ENCODE assay signal across 1 cellular context in the genomic region with DNA sequence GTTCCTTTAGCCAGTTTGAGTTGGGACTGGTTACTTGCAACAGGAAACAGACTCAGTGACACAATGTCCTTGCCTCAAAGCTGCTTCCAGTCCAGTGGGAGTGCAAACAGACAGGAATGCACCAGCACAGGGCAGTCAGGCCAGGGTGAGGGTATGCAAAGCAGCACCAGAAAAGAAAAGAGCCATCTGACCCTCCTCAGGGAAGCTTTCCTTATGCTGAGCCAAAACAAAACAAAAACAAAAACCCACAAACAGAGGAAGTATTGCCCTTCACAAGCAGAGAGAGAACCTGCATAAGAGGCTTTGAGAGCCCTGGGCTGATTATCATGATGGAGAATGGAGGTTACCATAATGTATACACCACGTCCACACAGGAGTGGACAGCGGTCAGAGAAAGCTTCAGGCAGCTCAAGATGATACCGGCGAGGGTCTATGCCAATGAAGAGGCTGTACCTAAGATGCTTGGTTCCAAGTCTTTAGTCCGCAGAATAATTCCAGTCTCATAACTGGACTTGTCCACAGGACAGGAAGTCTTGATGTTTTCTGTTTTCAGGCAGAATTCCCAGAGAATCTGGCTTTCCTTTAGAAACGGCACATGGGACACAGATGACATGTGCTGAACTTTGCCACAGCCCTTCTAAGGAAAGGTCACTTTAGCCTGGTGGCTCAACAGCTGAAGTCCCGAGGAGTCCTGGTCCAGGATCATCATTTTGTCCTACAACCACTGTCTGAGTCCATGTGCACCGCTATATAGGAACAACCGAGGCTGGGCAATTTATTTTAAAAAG.
TF ChIP-seq lines count a peak whose summit lies in the region.

No MANE protein-coding gene starts in this region.

TF ChIP-seq in SK-N-SH, 30 proteins besides CTCF, POLR2A, EP300 and RAD21 (continued from another document):
- TF ChIP-seq, protein P1, sequence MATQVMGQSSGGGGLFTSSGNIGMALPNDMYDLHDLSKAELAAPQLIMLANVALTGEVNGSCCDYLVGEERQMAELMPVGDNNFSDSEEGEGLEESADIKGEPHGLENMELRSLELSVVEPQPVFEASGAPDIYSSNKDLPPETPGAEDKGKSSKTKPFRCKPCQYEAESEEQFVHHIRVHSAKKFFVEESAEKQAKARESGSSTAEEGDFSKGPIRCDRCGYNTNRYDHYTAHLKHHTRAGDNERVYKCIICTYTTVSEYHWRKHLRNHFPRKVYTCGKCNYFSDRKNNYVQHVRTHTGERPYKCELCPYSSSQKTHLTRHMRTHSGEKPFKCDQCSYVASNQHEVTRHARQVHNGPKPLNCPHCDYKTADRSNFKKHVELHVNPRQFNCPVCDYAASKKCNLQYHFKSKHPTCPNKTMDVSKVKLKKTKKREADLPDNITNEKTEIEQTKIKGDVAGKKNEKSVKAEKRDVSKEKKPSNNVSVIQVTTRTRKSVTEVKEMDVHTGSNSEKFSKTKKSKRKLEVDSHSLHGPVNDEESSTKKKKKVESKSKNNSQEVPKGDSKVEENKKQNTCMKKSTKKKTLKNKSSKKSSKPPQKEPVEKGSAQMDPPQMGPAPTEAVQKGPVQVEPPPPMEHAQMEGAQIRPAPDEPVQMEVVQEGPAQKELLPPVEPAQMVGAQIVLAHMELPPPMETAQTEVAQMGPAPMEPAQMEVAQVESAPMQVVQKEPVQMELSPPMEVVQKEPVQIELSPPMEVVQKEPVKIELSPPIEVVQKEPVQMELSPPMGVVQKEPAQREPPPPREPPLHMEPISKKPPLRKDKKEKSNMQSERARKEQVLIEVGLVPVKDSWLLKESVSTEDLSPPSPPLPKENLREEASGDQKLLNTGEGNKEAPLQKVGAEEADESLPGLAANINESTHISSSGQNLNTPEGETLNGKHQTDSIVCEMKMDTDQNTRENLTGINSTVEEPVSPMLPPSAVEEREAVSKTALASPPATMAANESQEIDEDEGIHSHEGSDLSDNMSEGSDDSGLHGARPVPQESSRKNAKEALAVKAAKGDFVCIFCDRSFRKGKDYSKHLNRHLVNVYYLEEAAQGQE (IDR thresholded peaks at IDR 0.05; ENCODE audit: low read depth, low read length), result no peak
- TF ChIP-seq USF2 (IDR thresholded peaks at IDR 0.05; ENCODE audit: borderline replicate concordance, low read depth, low read length) (no peak), JUND (IDR thresholded peaks at IDR 0.05) (no peak), FOXM1 (IDR thresholded peaks at IDR 0.05; ENCODE audit: low read depth) (no peak), POLR2AphosphoS5 (IDR thresholded peaks at IDR 0.05; ENCODE audit: low read depth, low read length) (no peak), GABPA (IDR thresholded peaks at IDR 0.05; ENCODE audit: low read depth) (no peak), FOSL2 (IDR thresholded peaks at IDR 0.05; ENCODE audit: borderline replicate concordance, low read depth) (no peak), FOXJ3 (CRISPR knock-in tag; IDR thresholded peaks at IDR 0.05) (no peak), TEAD4 (IDR thresholded peaks at IDR 0.05; ENCODE audit: borderline replicate concordance, insufficient read depth) (no peak)
- TF ChIP-seq, protein P2, sequence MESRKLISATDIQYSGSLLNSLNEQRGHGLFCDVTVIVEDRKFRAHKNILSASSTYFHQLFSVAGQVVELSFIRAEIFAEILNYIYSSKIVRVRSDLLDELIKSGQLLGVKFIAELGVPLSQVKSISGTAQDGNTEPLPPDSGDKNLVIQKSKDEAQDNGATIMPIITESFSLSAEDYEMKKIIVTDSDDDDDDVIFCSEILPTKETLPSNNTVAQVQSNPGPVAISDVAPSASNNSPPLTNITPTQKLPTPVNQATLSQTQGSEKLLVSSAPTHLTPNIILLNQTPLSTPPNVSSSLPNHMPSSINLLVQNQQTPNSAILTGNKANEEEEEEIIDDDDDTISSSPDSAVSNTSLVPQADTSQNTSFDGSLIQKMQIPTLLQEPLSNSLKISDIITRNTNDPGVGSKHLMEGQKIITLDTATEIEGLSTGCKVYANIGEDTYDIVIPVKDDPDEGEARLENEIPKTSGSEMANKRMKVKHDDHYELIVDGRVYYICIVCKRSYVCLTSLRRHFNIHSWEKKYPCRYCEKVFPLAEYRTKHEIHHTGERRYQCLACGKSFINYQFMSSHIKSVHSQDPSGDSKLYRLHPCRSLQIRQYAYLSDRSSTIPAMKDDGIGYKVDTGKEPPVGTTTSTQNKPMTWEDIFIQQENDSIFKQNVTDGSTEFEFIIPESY (IDR thresholded peaks at IDR 0.05; ENCODE audit: borderline replicate concordance, low read depth), result no peak
- TF ChIP-seq, protein P3, sequence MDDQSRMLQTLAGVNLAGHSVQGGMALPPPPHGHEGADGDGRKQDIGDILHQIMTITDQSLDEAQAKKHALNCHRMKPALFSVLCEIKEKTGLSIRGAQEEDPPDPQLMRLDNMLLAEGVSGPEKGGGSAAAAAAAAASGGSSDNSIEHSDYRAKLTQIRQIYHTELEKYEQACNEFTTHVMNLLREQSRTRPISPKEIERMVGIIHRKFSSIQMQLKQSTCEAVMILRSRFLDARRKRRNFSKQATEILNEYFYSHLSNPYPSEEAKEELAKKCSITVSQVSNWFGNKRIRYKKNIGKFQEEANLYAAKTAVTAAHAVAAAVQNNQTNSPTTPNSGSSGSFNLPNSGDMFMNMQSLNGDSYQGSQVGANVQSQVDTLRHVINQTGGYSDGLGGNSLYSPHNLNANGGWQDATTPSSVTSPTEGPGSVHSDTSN (IDR thresholded peaks at IDR 0.05), result no peak
